In the genomic region with DNA sequence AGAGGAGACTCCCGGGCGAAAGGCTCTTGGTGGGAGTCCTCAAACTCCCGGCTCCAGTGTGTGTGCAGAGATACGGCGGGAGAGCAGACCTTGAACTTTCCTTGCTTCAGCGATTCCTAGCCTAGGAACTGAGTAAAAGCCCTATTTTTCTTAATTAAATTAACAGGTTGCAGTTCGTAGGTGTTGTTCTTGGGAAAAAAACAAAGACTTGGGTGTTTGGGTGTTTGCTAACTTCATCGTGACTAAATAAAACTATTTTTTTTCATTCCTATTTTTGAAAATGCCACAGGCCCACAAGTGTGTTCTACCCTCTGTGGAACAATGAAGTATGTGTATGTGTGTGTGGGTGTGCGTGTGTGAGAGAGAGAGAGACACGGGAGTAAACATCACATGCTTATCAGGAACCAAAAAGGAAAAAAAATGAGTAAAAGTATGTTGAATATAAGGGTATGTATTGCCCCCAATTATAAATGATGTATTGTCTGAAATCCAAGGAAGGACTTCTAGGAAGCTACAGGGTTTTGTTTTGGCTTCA, we compare ENCODE assay signal across 1 cellular context.
TF ChIP-seq lines count a peak whose summit lies in the region.

No MANE protein-coding gene starts in this region.

TF ChIP-seq in HEK293, 187 proteins besides CTCF, POLR2A, EP300 and RAD21 (continued from another document):
- TF ChIP-seq, protein P1, sequence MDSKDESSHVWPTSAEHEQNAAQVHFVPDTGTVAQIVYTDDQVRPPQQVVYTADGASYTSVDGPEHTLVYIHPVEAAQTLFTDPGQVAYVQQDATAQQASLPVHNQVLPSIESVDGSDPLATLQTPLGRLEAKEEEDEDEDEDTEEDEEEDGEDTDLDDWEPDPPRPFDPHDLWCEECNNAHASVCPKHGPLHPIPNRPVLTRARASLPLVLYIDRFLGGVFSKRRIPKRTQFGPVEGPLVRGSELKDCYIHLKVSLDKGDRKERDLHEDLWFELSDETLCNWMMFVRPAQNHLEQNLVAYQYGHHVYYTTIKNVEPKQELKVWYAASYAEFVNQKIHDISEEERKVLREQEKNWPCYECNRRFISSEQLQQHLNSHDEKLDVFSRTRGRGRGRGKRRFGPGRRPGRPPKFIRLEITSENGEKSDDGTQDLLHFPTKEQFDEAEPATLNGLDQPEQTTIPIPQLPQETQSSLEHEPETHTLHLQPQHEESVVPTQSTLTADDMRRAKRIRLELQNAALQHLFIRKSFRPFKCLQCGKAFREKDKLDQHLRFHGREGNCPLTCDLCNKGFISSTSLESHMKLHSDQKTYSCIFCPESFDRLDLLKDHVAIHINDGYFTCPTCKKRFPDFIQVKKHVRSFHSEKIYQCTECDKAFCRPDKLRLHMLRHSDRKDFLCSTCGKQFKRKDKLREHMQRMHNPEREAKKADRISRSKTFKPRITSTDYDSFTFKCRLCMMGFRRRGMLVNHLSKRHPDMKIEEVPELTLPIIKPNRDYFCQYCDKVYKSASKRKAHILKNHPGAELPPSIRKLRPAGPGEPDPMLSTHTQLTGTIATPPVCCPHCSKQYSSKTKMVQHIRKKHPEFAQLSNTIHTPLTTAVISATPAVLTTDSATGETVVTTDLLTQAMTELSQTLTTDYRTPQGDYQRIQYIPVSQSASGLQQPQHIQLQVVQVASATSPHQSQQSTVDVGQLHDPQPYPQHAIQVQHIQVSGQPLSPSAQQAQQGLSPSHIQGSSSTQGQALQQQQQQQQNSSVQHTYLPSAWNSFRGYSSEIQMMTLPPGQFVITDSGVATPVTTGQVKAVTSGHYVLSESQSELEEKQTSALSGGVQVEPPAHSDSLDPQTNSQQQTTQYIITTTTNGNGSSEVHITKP (tag by site-specific recombination; IDR thresholded peaks at IDR 0.05): peak; percentile 23; the same call in 1 of the 2 replicates
- TF ChIP-seq ZNF76 (tag by site-specific recombination; IDR thresholded peaks at IDR 0.05; ENCODE audit: borderline replicate concordance, low read depth) (no peak), ZNF2 (tag by site-specific recombination; IDR thresholded peaks at IDR 0.05) (0 out of 2 replicates have a peak, but pooled peaks have one; percentile 23), ZNF433 (tag by site-specific recombination; IDR thresholded peaks at IDR 0.05; ENCODE audit: low read depth) (no peak), KLF16 (tag by site-specific recombination; IDR thresholded peaks at IDR 0.05) (0 out of 2 replicates have a peak, but pooled peaks have one; percentile 25), ZSCAN16 (tag by site-specific recombination; IDR thresholded peaks at IDR 0.05) (no peak), ZNF292 (tag by site-specific recombination; IDR thresholded peaks at IDR 0.05; ENCODE audit: borderline replicate concordance, low read depth) (no peak), ZNF335 (tag by site-specific recombination; conservative IDR thresholded peaks at IDR 0.05) (peak; percentile 70), EGR2 (tag by site-specific recombination; IDR thresholded peaks at IDR 0.05; ENCODE audit: low read depth) (peak; percentile 77), TCF7L2 (IDR thresholded peaks at IDR 0.05; ENCODE audit: borderline replicate concordance, low read depth, low read length) (no peak), SCRT2 (tag by site-specific recombination; IDR thresholded peaks at IDR 0.05) (peak; percentile 61; the same call in 1 of the 2 replicates), ZBTB20 (tag by site-specific recombination; IDR thresholded peaks at IDR 0.05) (peak; percentile 21; the same call in 1 of the 2 replicates), ZNF600 (tag by site-specific recombination; IDR thresholded peaks at IDR 0.05) (0 out of 2 replicates have a peak, but pooled peaks have one; percentile 23), PRDM1 (tag by site-specific recombination; IDR thresholded peaks at IDR 0.05) (peak; percentile 44; the same call in 1 of the 2 replicates), GLIS1 (tag by site-specific recombination; IDR thresholded peaks at IDR 0.05) (peak; percentile 68; the same call in 1 of the 2 replicates), ZNF658 (tag by site-specific recombination; IDR thresholded peaks at IDR 0.05) (no peak)
- TF ChIP-seq, protein P2, sequence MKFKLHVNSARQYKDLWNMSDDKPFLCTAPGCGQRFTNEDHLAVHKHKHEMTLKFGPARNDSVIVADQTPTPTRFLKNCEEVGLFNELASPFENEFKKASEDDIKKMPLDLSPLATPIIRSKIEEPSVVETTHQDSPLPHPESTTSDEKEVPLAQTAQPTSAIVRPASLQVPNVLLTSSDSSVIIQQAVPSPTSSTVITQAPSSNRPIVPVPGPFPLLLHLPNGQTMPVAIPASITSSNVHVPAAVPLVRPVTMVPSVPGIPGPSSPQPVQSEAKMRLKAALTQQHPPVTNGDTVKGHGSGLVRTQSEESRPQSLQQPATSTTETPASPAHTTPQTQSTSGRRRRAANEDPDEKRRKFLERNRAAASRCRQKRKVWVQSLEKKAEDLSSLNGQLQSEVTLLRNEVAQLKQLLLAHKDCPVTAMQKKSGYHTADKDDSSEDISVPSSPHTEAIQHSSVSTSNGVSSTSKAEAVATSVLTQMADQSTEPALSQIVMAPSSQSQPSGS (tag by site-specific recombination; IDR thresholded peaks at IDR 0.05; ENCODE audit: low read depth): no peak
- TF ChIP-seq, protein P3, sequence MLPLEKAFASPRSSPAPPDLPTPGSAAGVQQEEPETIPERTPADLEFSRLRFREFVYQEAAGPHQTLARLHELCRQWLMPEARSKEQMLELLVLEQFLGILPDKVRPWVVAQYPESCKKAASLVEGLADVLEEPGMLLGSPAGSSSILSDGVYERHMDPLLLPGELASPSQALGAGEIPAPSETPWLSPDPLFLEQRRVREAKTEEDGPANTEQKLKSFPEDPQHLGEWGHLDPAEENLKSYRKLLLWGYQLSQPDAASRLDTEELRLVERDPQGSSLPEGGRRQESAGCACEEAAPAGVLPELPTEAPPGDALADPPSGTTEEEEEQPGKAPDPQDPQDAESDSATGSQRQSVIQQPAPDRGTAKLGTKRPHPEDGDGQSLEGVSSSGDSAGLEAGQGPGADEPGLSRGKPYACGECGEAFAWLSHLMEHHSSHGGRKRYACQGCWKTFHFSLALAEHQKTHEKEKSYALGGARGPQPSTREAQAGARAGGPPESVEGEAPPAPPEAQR (tag by site-specific recombination; IDR thresholded peaks at IDR 0.05): no peak
- TF ChIP-seq, protein P4, sequence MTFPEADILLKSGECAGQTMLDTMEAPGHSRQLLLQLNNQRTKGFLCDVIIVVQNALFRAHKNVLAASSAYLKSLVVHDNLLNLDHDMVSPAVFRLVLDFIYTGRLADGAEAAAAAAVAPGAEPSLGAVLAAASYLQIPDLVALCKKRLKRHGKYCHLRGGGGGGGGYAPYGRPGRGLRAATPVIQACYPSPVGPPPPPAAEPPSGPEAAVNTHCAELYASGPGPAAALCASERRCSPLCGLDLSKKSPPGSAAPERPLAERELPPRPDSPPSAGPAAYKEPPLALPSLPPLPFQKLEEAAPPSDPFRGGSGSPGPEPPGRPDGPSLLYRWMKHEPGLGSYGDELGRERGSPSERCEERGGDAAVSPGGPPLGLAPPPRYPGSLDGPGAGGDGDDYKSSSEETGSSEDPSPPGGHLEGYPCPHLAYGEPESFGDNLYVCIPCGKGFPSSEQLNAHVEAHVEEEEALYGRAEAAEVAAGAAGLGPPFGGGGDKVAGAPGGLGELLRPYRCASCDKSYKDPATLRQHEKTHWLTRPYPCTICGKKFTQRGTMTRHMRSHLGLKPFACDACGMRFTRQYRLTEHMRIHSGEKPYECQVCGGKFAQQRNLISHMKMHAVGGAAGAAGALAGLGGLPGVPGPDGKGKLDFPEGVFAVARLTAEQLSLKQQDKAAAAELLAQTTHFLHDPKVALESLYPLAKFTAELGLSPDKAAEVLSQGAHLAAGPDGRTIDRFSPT (tag by site-specific recombination; IDR thresholded peaks at IDR 0.05): 0 out of 2 replicates have a peak, but pooled peaks have one; percentile 2
